9 cellular contexts compared by ENCODE assay signal in genomic region chr11:13525257-13525656, GRCh38. TPM values are rescaled to one million over a fixed set of nuclear protein-coding genes. Genes with fewer than 3 reads are reported as not detected.
"Had no signal": no experiment of that assay in that cellular context is flagged by ENCODE, and none has a peak within 500 bp of the region (broad histone marks: within the 10 kb centered on the region; RNA-seq: fewer than 3 reads in every experiment).

No MANE protein-coding gene starts in this region.

- H3K4me2 ChIP-seq: GM23338, KMS-11 had no signal

- DNase-seq: H9, HCEC 1CT, KBM-7 had no signal

- H2AFZ ChIP-seq: GM23338 had no signal

- ATAC-seq: GM23338 had no signal

- H3K9ac ChIP-seq: KMS-11 had no signal

- H3K4me3 ChIP-seq: GM23338 had no signal

- FAIRE-seq: H1, H54, HTR-8/SVneo had no signal

- H3K27ac ChIP-seq: KMS-11 had no signal

RNA-seq across cellular contexts. Expression of gene PTH, which starts 29.5 kb away (rescaled TPM):
- total RNA-seq: GM23338, H1, H9, HT-29 had no signal
- polyA plus RNA-seq: GM23338, H1 had no signal
